1 cellular context compared by ENCODE assay signal in the genomic region with DNA sequence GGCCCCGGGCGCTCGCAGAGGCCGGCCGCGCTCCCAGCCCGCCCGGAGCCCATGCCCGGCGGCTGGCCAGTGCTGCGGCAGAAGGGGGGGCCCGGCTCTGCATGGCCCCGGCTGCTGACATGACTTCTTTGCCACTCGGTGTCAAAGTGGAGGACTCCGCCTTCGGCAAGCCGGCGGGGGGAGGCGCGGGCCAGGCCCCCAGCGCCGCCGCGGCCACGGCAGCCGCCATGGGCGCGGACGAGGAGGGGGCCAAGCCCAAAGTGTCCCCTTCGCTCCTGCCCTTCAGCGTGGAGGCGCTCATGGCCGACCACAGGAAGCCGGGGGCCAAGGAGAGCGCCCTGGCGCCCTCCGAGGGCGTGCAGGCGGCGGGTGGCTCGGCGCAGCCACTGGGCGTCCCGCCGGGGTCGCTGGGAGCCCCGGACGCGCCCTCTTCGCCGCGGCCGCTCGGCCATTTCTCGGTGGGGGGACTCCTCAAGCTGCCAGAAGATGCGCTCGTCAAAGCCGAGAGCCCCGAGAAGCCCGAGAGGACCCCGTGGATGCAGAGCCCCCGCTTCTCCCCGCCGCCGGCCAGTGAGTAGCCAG.
TF ChIP-seq lines count a peak whose summit lies in the region.

No MANE protein-coding gene starts in this region.

TF ChIP-seq in HepG2, 621 proteins besides CTCF, POLR2A, EP300 and RAD21 (continued from another document):
- TF ChIP-seq, protein P1, sequence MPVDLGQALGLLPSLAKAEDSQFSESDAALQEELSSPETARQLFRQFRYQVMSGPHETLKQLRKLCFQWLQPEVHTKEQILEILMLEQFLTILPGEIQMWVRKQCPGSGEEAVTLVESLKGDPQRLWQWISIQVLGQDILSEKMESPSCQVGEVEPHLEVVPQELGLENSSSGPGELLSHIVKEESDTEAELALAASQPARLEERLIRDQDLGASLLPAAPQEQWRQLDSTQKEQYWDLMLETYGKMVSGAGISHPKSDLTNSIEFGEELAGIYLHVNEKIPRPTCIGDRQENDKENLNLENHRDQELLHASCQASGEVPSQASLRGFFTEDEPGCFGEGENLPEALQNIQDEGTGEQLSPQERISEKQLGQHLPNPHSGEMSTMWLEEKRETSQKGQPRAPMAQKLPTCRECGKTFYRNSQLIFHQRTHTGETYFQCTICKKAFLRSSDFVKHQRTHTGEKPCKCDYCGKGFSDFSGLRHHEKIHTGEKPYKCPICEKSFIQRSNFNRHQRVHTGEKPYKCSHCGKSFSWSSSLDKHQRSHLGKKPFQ (CRISPR knock-in tag; IDR thresholded peaks at IDR 0.05; ENCODE audit: insufficient replicate concordance) = no peak
- no peak for TF ChIP-seq ZNF44 (CRISPR knock-in tag; IDR thresholded peaks at IDR 0.05)
- no peak for TF ChIP-seq DR1 (CRISPR knock-in tag; IDR thresholded peaks at IDR 0.05)
- no peak for TF ChIP-seq FOXA1 (IDR thresholded peaks at IDR 0.05)
- TF ChIP-seq FOXA1 (CRISPR knock-in tag; IDR thresholded peaks at IDR 0.05) = no peak
- no peak for TF ChIP-seq FOXP1 (IDR thresholded peaks at IDR 0.05)
- TF ChIP-seq FOXP1 (CRISPR knock-in tag; IDR thresholded peaks at IDR 0.05) = no peak
- TF ChIP-seq MEF2D (CRISPR knock-in tag; IDR thresholded peaks at IDR 0.05) = no peak
- TF ChIP-seq NFE2L1 (CRISPR knock-in tag; IDR thresholded peaks at IDR 0.05; ENCODE audit: borderline replicate concordance) = no peak
- TF ChIP-seq ZNF547 (CRISPR knock-in tag; IDR thresholded peaks at IDR 0.05) = 0 out of 2 replicates have a peak, but pooled peaks have one; percentile 20
- TF ChIP-seq, protein P2, sequence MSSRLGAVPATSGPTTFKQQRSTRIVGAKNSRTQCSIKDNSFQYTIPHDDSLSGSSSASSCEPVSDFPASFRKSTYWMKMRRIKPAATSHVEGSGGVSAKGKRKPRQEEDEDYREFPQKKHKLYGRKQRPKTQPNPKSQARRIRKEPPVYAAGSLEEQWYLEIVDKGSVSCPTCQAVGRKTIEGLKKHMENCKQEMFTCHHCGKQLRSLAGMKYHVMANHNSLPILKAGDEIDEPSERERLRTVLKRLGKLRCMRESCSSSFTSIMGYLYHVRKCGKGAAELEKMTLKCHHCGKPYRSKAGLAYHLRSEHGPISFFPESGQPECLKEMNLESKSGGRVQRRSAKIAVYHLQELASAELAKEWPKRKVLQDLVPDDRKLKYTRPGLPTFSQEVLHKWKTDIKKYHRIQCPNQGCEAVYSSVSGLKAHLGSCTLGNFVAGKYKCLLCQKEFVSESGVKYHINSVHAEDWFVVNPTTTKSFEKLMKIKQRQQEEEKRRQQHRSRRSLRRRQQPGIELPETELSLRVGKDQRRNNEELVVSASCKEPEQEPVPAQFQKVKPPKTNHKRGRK (CRISPR knock-in tag; IDR thresholded peaks at IDR 0.05) = no peak
- no peak for TF ChIP-seq FOSL1 (CRISPR knock-in tag; IDR thresholded peaks at IDR 0.05; ENCODE audit: borderline replicate concordance)
- TF ChIP-seq ZNF326 (CRISPR knock-in tag; IDR thresholded peaks at IDR 0.05; ENCODE audit: borderline replicate concordance) = no peak
- no peak for TF ChIP-seq PHF21A (CRISPR knock-in tag; IDR thresholded peaks at IDR 0.05)
- no peak for TF ChIP-seq TAF1 (CRISPR knock-in tag; IDR thresholded peaks at IDR 0.05)
- TF ChIP-seq, protein P3, sequence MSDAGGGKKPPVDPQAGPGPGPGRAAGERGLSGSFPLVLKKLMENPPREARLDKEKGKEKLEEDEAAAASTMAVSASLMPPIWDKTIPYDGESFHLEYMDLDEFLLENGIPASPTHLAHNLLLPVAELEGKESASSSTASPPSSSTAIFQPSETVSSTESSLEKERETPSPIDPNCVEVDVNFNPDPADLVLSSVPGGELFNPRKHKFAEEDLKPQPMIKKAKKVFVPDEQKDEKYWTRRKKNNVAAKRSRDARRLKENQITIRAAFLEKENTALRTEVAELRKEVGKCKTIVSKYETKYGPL (CRISPR knock-in tag; IDR thresholded peaks at IDR 0.05) = no peak
- TF ChIP-seq, protein P4, sequence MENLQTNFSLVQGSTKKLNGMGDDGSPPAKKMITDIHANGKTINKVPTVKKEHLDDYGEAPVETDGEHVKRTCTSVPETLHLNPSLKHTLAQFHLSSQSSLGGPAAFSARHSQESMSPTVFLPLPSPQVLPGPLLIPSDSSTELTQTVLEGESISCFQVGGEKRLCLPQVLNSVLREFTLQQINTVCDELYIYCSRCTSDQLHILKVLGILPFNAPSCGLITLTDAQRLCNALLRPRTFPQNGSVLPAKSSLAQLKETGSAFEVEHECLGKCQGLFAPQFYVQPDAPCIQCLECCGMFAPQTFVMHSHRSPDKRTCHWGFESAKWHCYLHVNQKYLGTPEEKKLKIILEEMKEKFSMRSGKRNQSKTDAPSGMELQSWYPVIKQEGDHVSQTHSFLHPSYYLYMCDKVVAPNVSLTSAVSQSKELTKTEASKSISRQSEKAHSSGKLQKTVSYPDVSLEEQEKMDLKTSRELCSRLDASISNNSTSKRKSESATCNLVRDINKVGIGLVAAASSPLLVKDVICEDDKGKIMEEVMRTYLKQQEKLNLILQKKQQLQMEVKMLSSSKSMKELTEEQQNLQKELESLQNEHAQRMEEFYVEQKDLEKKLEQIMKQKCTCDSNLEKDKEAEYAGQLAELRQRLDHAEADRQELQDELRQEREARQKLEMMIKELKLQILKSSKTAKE (CRISPR knock-in tag; IDR thresholded peaks at IDR 0.05; ENCODE audit: borderline replicate concordance) = no peak
- no peak for TF ChIP-seq ZBTB21 (CRISPR knock-in tag; IDR thresholded peaks at IDR 0.05)
- no peak for TF ChIP-seq ZNF317 (CRISPR knock-in tag; IDR thresholded peaks at IDR 0.05)
- TF ChIP-seq, protein P5, sequence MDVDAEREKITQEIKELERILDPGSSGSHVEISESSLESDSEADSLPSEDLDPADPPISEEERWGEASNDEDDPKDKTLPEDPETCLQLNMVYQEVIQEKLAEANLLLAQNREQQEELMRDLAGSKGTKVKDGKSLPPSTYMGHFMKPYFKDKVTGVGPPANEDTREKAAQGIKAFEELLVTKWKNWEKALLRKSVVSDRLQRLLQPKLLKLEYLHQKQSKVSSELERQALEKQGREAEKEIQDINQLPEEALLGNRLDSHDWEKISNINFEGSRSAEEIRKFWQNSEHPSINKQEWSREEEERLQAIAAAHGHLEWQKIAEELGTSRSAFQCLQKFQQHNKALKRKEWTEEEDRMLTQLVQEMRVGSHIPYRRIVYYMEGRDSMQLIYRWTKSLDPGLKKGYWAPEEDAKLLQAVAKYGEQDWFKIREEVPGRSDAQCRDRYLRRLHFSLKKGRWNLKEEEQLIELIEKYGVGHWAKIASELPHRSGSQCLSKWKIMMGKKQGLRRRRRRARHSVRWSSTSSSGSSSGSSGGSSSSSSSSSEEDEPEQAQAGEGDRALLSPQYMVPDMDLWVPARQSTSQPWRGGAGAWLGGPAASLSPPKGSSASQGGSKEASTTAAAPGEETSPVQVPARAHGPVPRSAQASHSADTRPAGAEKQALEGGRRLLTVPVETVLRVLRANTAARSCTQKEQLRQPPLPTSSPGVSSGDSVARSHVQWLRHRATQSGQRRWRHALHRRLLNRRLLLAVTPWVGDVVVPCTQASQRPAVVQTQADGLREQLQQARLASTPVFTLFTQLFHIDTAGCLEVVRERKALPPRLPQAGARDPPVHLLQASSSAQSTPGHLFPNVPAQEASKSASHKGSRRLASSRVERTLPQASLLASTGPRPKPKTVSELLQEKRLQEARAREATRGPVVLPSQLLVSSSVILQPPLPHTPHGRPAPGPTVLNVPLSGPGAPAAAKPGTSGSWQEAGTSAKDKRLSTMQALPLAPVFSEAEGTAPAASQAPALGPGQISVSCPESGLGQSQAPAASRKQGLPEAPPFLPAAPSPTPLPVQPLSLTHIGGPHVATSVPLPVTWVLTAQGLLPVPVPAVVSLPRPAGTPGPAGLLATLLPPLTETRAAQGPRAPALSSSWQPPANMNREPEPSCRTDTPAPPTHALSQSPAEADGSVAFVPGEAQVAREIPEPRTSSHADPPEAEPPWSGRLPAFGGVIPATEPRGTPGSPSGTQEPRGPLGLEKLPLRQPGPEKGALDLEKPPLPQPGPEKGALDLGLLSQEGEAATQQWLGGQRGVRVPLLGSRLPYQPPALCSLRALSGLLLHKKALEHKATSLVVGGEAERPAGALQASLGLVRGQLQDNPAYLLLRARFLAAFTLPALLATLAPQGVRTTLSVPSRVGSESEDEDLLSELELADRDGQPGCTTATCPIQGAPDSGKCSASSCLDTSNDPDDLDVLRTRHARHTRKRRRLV (CRISPR knock-in tag; IDR thresholded peaks at IDR 0.05) = no peak
- TF ChIP-seq, protein P6, sequence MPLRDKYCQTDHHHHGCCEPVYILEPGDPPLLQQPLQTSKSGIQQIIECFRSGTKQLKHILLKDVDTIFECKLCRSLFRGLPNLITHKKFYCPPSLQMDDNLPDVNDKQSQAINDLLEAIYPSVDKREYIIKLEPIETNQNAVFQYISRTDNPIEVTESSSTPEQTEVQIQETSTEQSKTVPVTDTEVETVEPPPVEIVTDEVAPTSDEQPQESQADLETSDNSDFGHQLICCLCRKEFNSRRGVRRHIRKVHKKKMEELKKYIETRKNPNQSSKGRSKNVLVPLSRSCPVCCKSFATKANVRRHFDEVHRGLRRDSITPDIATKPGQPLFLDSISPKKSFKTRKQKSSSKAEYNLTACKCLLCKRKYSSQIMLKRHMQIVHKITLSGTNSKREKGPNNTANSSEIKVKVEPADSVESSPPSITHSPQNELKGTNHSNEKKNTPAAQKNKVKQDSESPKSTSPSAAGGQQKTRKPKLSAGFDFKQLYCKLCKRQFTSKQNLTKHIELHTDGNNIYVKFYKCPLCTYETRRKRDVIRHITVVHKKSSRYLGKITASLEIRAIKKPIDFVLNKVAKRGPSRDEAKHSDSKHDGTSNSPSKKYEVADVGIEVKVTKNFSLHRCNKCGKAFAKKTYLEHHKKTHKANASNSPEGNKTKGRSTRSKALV (CRISPR knock-in tag; IDR thresholded peaks at IDR 0.05) = no peak
- no peak for TF ChIP-seq ZNF644 (CRISPR knock-in tag; IDR thresholded peaks at IDR 0.05; ENCODE audit: low read depth)
- TF ChIP-seq FOXO1 (CRISPR knock-in tag; IDR thresholded peaks at IDR 0.05) = no peak
- TF ChIP-seq, protein P7, sequence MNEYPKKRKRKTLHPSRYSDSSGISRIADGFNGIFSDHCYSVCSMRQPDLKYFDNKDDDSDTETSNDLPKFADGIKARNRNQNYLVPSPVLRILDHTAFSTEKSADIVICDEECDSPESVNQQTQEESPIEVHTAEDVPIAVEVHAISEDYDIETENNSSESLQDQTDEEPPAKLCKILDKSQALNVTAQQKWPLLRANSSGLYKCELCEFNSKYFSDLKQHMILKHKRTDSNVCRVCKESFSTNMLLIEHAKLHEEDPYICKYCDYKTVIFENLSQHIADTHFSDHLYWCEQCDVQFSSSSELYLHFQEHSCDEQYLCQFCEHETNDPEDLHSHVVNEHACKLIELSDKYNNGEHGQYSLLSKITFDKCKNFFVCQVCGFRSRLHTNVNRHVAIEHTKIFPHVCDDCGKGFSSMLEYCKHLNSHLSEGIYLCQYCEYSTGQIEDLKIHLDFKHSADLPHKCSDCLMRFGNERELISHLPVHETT (CRISPR knock-in tag; conservative IDR thresholded peaks at IDR 0.05) = no peak
- peak; percentile 49; the same call in 1 of the 2 replicates for TF ChIP-seq ZNF777 (CRISPR knock-in tag; IDR thresholded peaks at IDR 0.05)
- no peak for TF ChIP-seq ZNF180 (CRISPR knock-in tag; IDR thresholded peaks at IDR 0.05; ENCODE audit: borderline replicate concordance, low read depth)
- no peak for TF ChIP-seq CREB1 (IDR thresholded peaks at IDR 0.05)
- no peak for TF ChIP-seq CREB1 (CRISPR knock-in tag; IDR thresholded peaks at IDR 0.05)
- TF ChIP-seq ZNF83 (CRISPR knock-in tag; IDR thresholded peaks at IDR 0.05; ENCODE audit: borderline replicate concordance) = no peak
- TF ChIP-seq NR2F6 (IDR thresholded peaks at IDR 0.05) = no peak
- TF ChIP-seq NR2F6 (CRISPR knock-in tag; IDR thresholded peaks at IDR 0.05) = no peak
- TF ChIP-seq, protein P8, sequence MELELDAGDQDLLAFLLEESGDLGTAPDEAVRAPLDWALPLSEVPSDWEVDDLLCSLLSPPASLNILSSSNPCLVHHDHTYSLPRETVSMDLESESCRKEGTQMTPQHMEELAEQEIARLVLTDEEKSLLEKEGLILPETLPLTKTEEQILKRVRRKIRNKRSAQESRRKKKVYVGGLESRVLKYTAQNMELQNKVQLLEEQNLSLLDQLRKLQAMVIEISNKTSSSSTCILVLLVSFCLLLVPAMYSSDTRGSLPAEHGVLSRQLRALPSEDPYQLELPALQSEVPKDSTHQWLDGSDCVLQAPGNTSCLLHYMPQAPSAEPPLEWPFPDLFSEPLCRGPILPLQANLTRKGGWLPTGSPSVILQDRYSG (CRISPR knock-in tag; IDR thresholded peaks at IDR 0.05) = no peak
- no peak for TF ChIP-seq SIX1 (CRISPR knock-in tag; IDR thresholded peaks at IDR 0.05; ENCODE audit: borderline replicate concordance)
